8 cellular contexts compared by ENCODE assay signal in genomic region chr1:234373938-234374240, GRCh38. TPM values are rescaled to one million over a fixed set of nuclear protein-coding genes. Genes with fewer than 3 reads are reported as not detected.
DNase-seq lines count a peak whose midpoint lies in the region; ATAC-seq and TF ChIP-seq lines count a peak whose summit lies in the region.

No MANE protein-coding gene starts in this region.

- intact Hi-C loops in gastrocnemius medialis (cut with DNase I; ENCODE audit: low total_unique reads), result loop anchor here (5.0 kb wide), 1 partner anchor 103 kb away; the partner anchor contains the start of gene TARBP1

- no peak for TF ChIP-seq EP300 in gastroesophageal sphincter (IDR thresholded peaks at IDR 0.05)

- peaks cover 34% of the 10 kb centered on the region for H3K36me3 Mint-ChIP-seq in HFFc6 (ENCODE audit: low read depth)

- H3K4me1 Mint-ChIP-seq in HFFc6 (ENCODE audit: low read depth), result peaks cover 39% of the 10 kb centered on the region

- ATAC-seq in gastroesophageal sphincter (peak; percentile 52), gastrocnemius medialis (peak in 1 of 2 donors; percentile 26)

- in situ Hi-C loops in GM13976 (cut with MboI; ENCODE audit: low sequenced_read_pairs, unreplicated experiment), result no loop called here
- in situ Hi-C loops in gastrocnemius medialis (cut with MboI; ENCODE audit: low sequenced_read_pairs in 4 of 4), result no loop called here

- DNase-seq in GM13976 (ENCODE audit: low spot score), result peak; percentile 33
- no peak for DNase-seq in HFFc6
- DNase-seq in SK-N-MC (ENCODE audit: low read depth, low spot score), result no peak
- no peak for DNase-seq in gastrocnemius medialis
- no peak for DNase-seq in NCI-H187 treated with DMSO at 0.1 percent for 48 hours (lab: John Stamatoyannopoulos, UW)
- no peak for DNase-seq in superior temporal gyrus (ENCODE audit: extremely low spot score)
- DNase-seq in GM03348 (ENCODE audit: low spot score), result no peak

- H3K9me3 ChIP-seq in SK-N-MC (ENCODE audit: low read depth, low read length) (no peaks in the 10 kb centered on the region), gastroesophageal sphincter (no peaks in the 10 kb centered on the region), gastrocnemius medialis (no peaks in the 10 kb centered on the region)

- H3K4me1 ChIP-seq in gastroesophageal sphincter (peaks cover 0 to 39% (median 10%) of the 10 kb centered on the region in 3 donors), gastrocnemius medialis (peaks cover 18 to 30% of the 10 kb centered on the region in 2 donors)

- H3K4me3 ChIP-seq in SK-N-MC, result peak overlapping the region; percentile 94
- H3K4me3 ChIP-seq in gastroesophageal sphincter, result peak overlapping the region; percentile 78 to 82
- H3K4me3 ChIP-seq in gastrocnemius medialis, result peak overlapping the region; percentile 82 to 96 (median 95)

- H3K4me3 Mint-ChIP-seq in HFFc6, result peak overlapping the region; percentile 100

- H3K9me3 Mint-ChIP-seq in HFFc6, result no peaks in the 10 kb centered on the region

- H3K27ac ChIP-seq in SK-N-MC, result peak overlapping the region; percentile 91
- H3K27ac ChIP-seq in gastroesophageal sphincter, result peak overlapping the region; percentile 89 to 97 (median 94)
- peak overlapping the region; percentile 91 to 97 (median 96) for H3K27ac ChIP-seq in gastrocnemius medialis

- TF ChIP-seq CTCF in GM13976 (IDR thresholded peaks at IDR 0.05; ENCODE audit: borderline replicate concordance, control extremely low read depth, extremely low read depth, insufficient read depth, missing control alignments) (no peak), HFFc6 (IDR thresholded peaks at IDR 0.05) (no peak), gastroesophageal sphincter (IDR thresholded peaks at IDR 0.05) (no peak), gastrocnemius medialis (IDR thresholded peaks at IDR 0.05 in 4 of 5, conservative IDR thresholded peaks at IDR 0.05 in 1 of 5) (no peak)

- H3K9ac ChIP-seq in SK-N-MC (ENCODE audit: insufficient read length), result peak overlapping the region; percentile 96

- H3K27me3 Mint-ChIP-seq in HFFc6 (ENCODE audit: insufficient read depth), result no peaks in the 10 kb centered on the region; the same call in 1 of the 2 replicates

- no peaks in the 10 kb centered on the region for H3K27me3 ChIP-seq in gastroesophageal sphincter
- no peaks in the 10 kb centered on the region for H3K27me3 ChIP-seq in gastrocnemius medialis

- TF ChIP-seq POLR2A in gastroesophageal sphincter (IDR thresholded peaks at IDR 0.05) (no peak), gastrocnemius medialis (IDR thresholded peaks at IDR 0.05) (no peak)

- H3K36me3 ChIP-seq in SK-N-MC (ENCODE audit: insufficient read depth, low read length) (peaks cover 41% of the 10 kb centered on the region), gastroesophageal sphincter (peaks cover 0 to 37% of the 10 kb centered on the region in 2 donors), gastrocnemius medialis (peaks cover 0 to 37% of the 10 kb centered on the region in 2 donors)

- WGBS in gastroesophageal sphincter (ENCODE audit: low coverage in 1 of 2), 2 donors, result 3 to 19% methylated on average over 2 to 6 of the region's 6 CpGs

- peak overlapping the region; percentile 99 for H3K27ac Mint-ChIP-seq in HFFc6

RNA-seq across cellular contexts. Expression of gene COA6, which starts 0.6 kb away (rescaled TPM):
- total RNA-seq in HFFc6 (2021; fragmentation: NEBNext Ultra II Directional; extraction: Animal tissue kit (Norgen Biotek cat#: 25700)), result 10 to 100 TPM; 23.2 to 33.5 (median 29.0) TPM
- total RNA-seq in gastroesophageal sphincter (10 to 100 TPM; 13.4 to 24.7 (median 16.9) TPM), gastrocnemius medialis (100 to 1,000 TPM in 1 of 4 donors, 10 to 100 TPM in 3; 53.7 to 113 (median 58.7) TPM)
